Comparison of ENCODE assay signal across 8 cellular contexts in genomic region chr1:155320252-155320651, GRCh38. TPM values are rescaled to one million over a fixed set of nuclear protein-coding genes. Genes with fewer than 3 reads are reported as not detected.
A peak's percentile ranks its signal among the peaks of the same experiment; 100 is the strongest.
DNase-seq lines count a peak whose midpoint lies in the region; TF ChIP-seq lines count a peak whose summit lies in the region.

No MANE protein-coding gene starts in this region.

- H3K27me3 ChIP-seq in mammary epithelial cell (ENCODE audit: insufficient read depth, low read length) = no peaks in the 10 kb centered on the region
- no peaks in the 10 kb centered on the region for H3K27me3 ChIP-seq in tibial nerve

- H3K9me3 Mint-ChIP-seq in activated naive CD4-positive, alpha-beta T cell treated with anti-CD3 and anti-CD28 coated beads, Interleukin-2, amount 10 ng/mL, durations not matched to agents 7 days and 5 days = no peaks in the 10 kb centered on the region

- H3K27ac Mint-ChIP-seq in activated naive CD4-positive, alpha-beta T cell treated with anti-CD3 and anti-CD28 coated beads, Interleukin-2, amount 10 ng/mL, durations not matched to agents 7 days and 5 days = peak overlapping the region; percentile 71

- no peak overlapping the region for H3K4me3 ChIP-seq in mammary epithelial cell (replicated peaks in 1 of 3; ENCODE audit: insufficient read depth in 1 of 3, low read depth in 2 of 3, low read length in 3 of 3)
- H3K4me3 ChIP-seq in mesodermal cell (ENCODE audit: extremely low read depth, insufficient read depth, low read length, poor library complexity, severe bottlenecking) = peak overlapping the region; percentile 11
- H3K4me3 ChIP-seq in tibial nerve = peak overlapping the region; percentile 31 to 89 (median 62)

- no peak for TF ChIP-seq POLR2A in tibial nerve (IDR thresholded peaks at IDR 0.05)

- TF ChIP-seq EP300 in tibial nerve (IDR thresholded peaks at IDR 0.05) = no peak

- DNase-seq in activated naive CD4-positive, alpha-beta T cell treated with anti-CD3 and anti-CD28 coated beads, Interleukin-2, amount 10 ng/mL, durations not matched to agents 7 days and 5 days = no peak
- DNase-seq in activated naive CD4-positive, alpha-beta T cell (lab: John Stamatoyannopoulos, UW) = no peak
- DNase-seq in mammary epithelial cell (no peak), tibial nerve (ENCODE audit: low spot score in 2 of 2) (no peak), medulla oblongata (ENCODE audit: extremely low spot score) (no peak), HuH-7.5 (ENCODE audit: low spot score) (no peak), Ammon's horn (ENCODE audit: low spot score) (no peak)

- peak overlapping the region; percentile 63 for H3K4me3 Mint-ChIP-seq in activated naive CD4-positive, alpha-beta T cell treated with anti-CD3 and anti-CD28 coated beads, Interleukin-2, amount 10 ng/mL, durations not matched to agents 7 days and 5 days

- in situ Hi-C loops in mammary epithelial cell (cut with MboI; ENCODE audit: low sequenced_read_pairs in 2 of 2) = no loop called here

- H3K9ac ChIP-seq in mammary epithelial cell (ENCODE audit: insufficient read depth, low read length) = no peak overlapping the region

- no peaks in the 10 kb centered on the region for H3K27me3 Mint-ChIP-seq in activated naive CD4-positive, alpha-beta T cell treated with anti-CD3 and anti-CD28 coated beads, Interleukin-2, amount 10 ng/mL, durations not matched to agents 7 days and 5 days

- CTCF ChIA-PET in activated naive CD4-positive, alpha-beta T cell treated with anti-CD3 and anti-CD28 coated beads, Interleukin-2, amount 10 ng/mL, durations not matched to agents 7 days and 5 days (lab: Charles Lee) = interaction anchor here (1.0 to 9.5 kb wide), 4 partner anchors 12 to 70 kb away, joined by 3 to 138 read pairs (median 4); partner anchors contain the start of genes CLK2 and FDPS
- CTCF ChIA-PET in mammary epithelial cell (lab: Charles Lee; ENCODE audit: low non-redundant PET) = interaction anchor here (0.5 kb wide), 1 partner anchor 1432 kb away, joined by 4 read pairs; no protein-coding TSS in a partner anchor

- peaks cover 23% of the 10 kb centered on the region for H3K36me3 ChIP-seq in mammary epithelial cell (ENCODE audit: insufficient read depth, low read length)
- peaks cover 51% of the 10 kb centered on the region for H3K36me3 ChIP-seq in mesodermal cell (ENCODE audit: control insufficient read depth, insufficient read depth, low read length)
- H3K36me3 ChIP-seq in tibial nerve = peaks cover 0 to 34% (median 4%) of the 10 kb centered on the region in 3 donors

- TF ChIP-seq CTCF in mammary epithelial cell (conservative IDR thresholded peaks at IDR 0.05 in 1 of 2, IDR thresholded peaks at IDR 0.05 in 1 of 2; ENCODE audit: extremely low read depth in 1 of 2, insufficient read depth in 1 of 2, low read depth in 1 of 2, low read length in 2 of 2) (no peak), tibial nerve (IDR thresholded peaks at IDR 0.05) (no peak)

- no peak overlapping the region for H2AFZ ChIP-seq in mammary epithelial cell (ENCODE audit: low read depth, low read length)

- H3K4me2 ChIP-seq in mammary epithelial cell (ENCODE audit: insufficient read depth, low read depth, low read length) = no peak overlapping the region

- H3K9me3 ChIP-seq in mammary epithelial cell (replicated peaks; ENCODE audit: insufficient read depth, low read length) (no peaks in the 10 kb centered on the region), mesodermal cell (ENCODE audit: control insufficient read depth, low read length) (no peaks in the 10 kb centered on the region), tibial nerve (no peaks in the 10 kb centered on the region)

- peaks cover 46% of the 10 kb centered on the region for H3K4me1 Mint-ChIP-seq in activated naive CD4-positive, alpha-beta T cell treated with anti-CD3 and anti-CD28 coated beads, Interleukin-2, amount 10 ng/mL, durations not matched to agents 7 days and 5 days

- WGBS in mammary epithelial cell (ENCODE audit: low coverage, missing lambda C conversion rate) = 73% methylated on average over 4 of the region's 11 CpGs
- 89 to 94% methylated on average over 9 to 11 of the region's 11 CpGs for WGBS in mesodermal cell (ENCODE audit: insufficient coverage in 2 of 2), 2 experiments
- WGBS in tibial nerve, 2 donors = 31 to 39% methylated on average over 11 of the region's 11 CpGs

- H3K27ac ChIP-seq in mammary epithelial cell (ENCODE audit: insufficient read depth, low read depth, low read length) = no peak overlapping the region
- H3K27ac ChIP-seq in mesodermal cell (ENCODE audit: low read depth, low read length, severe bottlenecking) = peak overlapping the region; percentile 2
- H3K27ac ChIP-seq in tibial nerve = peak overlapping the region; percentile 96 to 100 (median 98)

- H3K4me1 ChIP-seq in mammary epithelial cell (ENCODE audit: insufficient read depth, low read length) (peaks cover 13% of the 10 kb centered on the region), mesodermal cell (ENCODE audit: control insufficient read depth, insufficient read depth, low read length, poor library complexity, severe bottlenecking) (peaks cover 32% of the 10 kb centered on the region), tibial nerve (peaks cover 0 to 39% (median 17%) of the 10 kb centered on the region in 4 donors)

- intact Hi-C loops in mammary epithelial cell (cut with micrococcal nuclease) = loop anchor here (10.0 kb wide), 1 partner anchor 245 kb away; the partner anchor contains the start of gene ASH1L

- peaks cover 33% of the 10 kb centered on the region for H3K36me3 Mint-ChIP-seq in activated naive CD4-positive, alpha-beta T cell treated with anti-CD3 and anti-CD28 coated beads, Interleukin-2, amount 10 ng/mL, durations not matched to agents 7 days and 5 days

- H4K20me1 ChIP-seq in mammary epithelial cell (ENCODE audit: insufficient read depth, low read length) = no peaks in the 10 kb centered on the region

- dilution Hi-C loops in mammary epithelial cell (cut with HindIII; ENCODE audit: low sequenced_read_pairs) = loop anchor here (5.0 kb wide), 1 partner anchor 33 kb away; no protein-coding TSS in a partner anchor

- TSS peak; percentile 68 for BruUV-seq in mammary epithelial cell (replicated peaks; lab: Mats Ljungman, UMichigan)

- H3K79me2 ChIP-seq in mammary epithelial cell (ENCODE audit: insufficient read depth, low read length) = peaks cover 14% of the 10 kb centered on the region

RNA-seq across cellular contexts. Expression of gene RUSC1, which starts 0.4 kb away (rescaled TPM):
- total RNA-seq in mammary epithelial cell (10 to 100 TPM; 22.5 to 33.8 TPM), tibial nerve (10 to 100 TPM; 22.2 to 36.0 (median 26.5) TPM)
- 45.2 TPM for polyA plus RNA-seq in mammary epithelial cell
- polyA minus RNA-seq in mammary epithelial cell = 18.2 TPM
- polyA plus RNA-seq in mesodermal cell (2013, experiment 1 of 2) = 38.3 TPM
- polyA plus RNA-seq in mesodermal cell (2013, experiment 2 of 2) = 30.9 TPM

RNA-seq across cellular contexts. Expression of gene FDPS, which starts 11.6 kb away (rescaled TPM):
- total RNA-seq in mammary epithelial cell = 100 to 1,000 TPM; 180 to 795 TPM
- 859 TPM for polyA plus RNA-seq in mammary epithelial cell
- 653 TPM for polyA minus RNA-seq in mammary epithelial cell
- polyA plus RNA-seq in mesodermal cell (2013, experiment 1 of 2) = 612 TPM
- polyA plus RNA-seq in mesodermal cell (2013, experiment 2 of 2) = 566 TPM
- total RNA-seq in tibial nerve = 100 to 1,000 TPM in 3 of 4 donors, 10 to 100 TPM in 1; 88.2 to 143 (median 125) TPM

RNA-seq across cellular contexts. Expression of gene PKLR, which starts 19.0 kb away (rescaled TPM):
- total RNA-seq in mammary epithelial cell (not detected), tibial nerve (under 1 TPM in 3 of 4 donors, not detected in 1; 0.20 to 0.66 (median 0.21) TPM)
- 0.02 TPM for polyA plus RNA-seq in mammary epithelial cell
- polyA minus RNA-seq in mammary epithelial cell = not detected
- polyA plus RNA-seq in mesodermal cell (2013, experiment 1 of 2) = not detected
- polyA plus RNA-seq in mesodermal cell (2013, experiment 2 of 2) = not detected

RNA-seq across cellular contexts. Expression of gene HCN3, which starts 43.0 kb away (rescaled TPM):
- total RNA-seq in mammary epithelial cell (1 to 10 TPM; 1.3 to 4.8 TPM), tibial nerve (1 to 10 TPM; 1.7 to 2.7 (median 2.4) TPM)
- 3.0 TPM for polyA plus RNA-seq in mammary epithelial cell
- polyA minus RNA-seq in mammary epithelial cell = 10.3 TPM
- polyA plus RNA-seq in mesodermal cell (2013, experiment 1 of 2) = 7.9 TPM
- polyA plus RNA-seq in mesodermal cell (2013, experiment 2 of 2) = 5.0 TPM

RNA-seq across cellular contexts. Expression of gene CLK2, which starts 46.9 kb away (rescaled TPM):
- total RNA-seq in mammary epithelial cell (10 to 100 TPM; 21.5 to 41.5 TPM), tibial nerve (10 to 100 TPM; 41.0 to 70.6 (median 52.3) TPM)
- polyA plus RNA-seq in mammary epithelial cell = 36.1 TPM
- 93.7 TPM for polyA minus RNA-seq in mammary epithelial cell
- polyA plus RNA-seq in mesodermal cell (2013, experiment 1 of 2) = 59.9 TPM
- 59.1 TPM for polyA plus RNA-seq in mesodermal cell (2013, experiment 2 of 2)

Comparison
In these comparisons a context has a peak if more than half of its experiments do, and no peak if none do; other contexts are left out.
1. H3K4me3 ChIP-seq: peak in mesodermal cell (single experiment) and tibial nerve (4 of 4); none in mammary epithelial cell (0 of 3).